In genomic region chr2:135876066-135876711, GRCh38 we compare ENCODE assay signal across 8 cellular contexts. TPM values are rescaled to one million over a fixed set of nuclear protein-coding genes. Genes with fewer than 3 reads are reported as not detected.
DNase-seq lines count a peak whose midpoint lies in the region; ATAC-seq and TF ChIP-seq lines count a peak whose summit lies in the region.

Gene MCM6 (minus strand): TSS chr2:135876443. CDS start chr2:135876365, 78 bp downstream.

- H3K27me3 ChIP-seq in ascending aorta (no peaks in the 10 kb centered on the region), rectal smooth muscle tissue (ENCODE audit: control insufficient read depth, insufficient read depth, low read length) (no peaks in the 10 kb centered on the region), aorta (ENCODE audit: control insufficient read depth in 1 of 2, insufficient read depth in 2 of 2, low read length in 1 of 2) (no peaks in the 10 kb centered on the region)

- H3K9me3 ChIP-seq in ascending aorta: no peaks in the 10 kb centered on the region
- no peaks in the 10 kb centered on the region for H3K9me3 ChIP-seq in aorta (ENCODE audit: control insufficient read depth, low read length)

- H3K27ac ChIP-seq in ascending aorta: peak within 1 kb of the TSS; percentile 87 to 91
- peak within 1 kb of the TSS; percentile 60 for H3K27ac ChIP-seq in rectal smooth muscle tissue (ENCODE audit: low read depth, low read length)
- H3K27ac ChIP-seq in aorta (ENCODE audit: low read depth in 1 of 2, low read length in 2 of 2): peak within 1 kb of the TSS in 1 of 2 donors; percentile 7

- ATAC-seq in GM18499 (IDR thresholded peaks at IDR 0.05; ENCODE audit: insufficient read depth, unreplicated experiment): peak; percentile 62
- peak; percentile 95 for ATAC-seq in HG02943 (IDR thresholded peaks at IDR 0.05; ENCODE audit: low read depth, unreplicated experiment)
- ATAC-seq in aorta (ENCODE audit: low FRiP score): peak; percentile 99

- intact Hi-C loops in T-helper 2 cell treated with Interferon-gamma antibody and Interleukin-4, amounts not matched to agents 100 ng/mL and 5 ng/mL, for 36 hours (cut with micrococcal nuclease): loop anchor here (1.0 kb wide), 8 partner anchors 56 to 958 kb away; partner anchors contain the start of genes CCNT2, DARS1, RAB3GAP1 and UBXN4
- intact Hi-C loops in ascending aorta (cut with DNase I): loop anchor here (1.0 to 10.0 kb wide), 4 partner anchors 109 to 821 kb away; partner anchors contain the start of genes DARS1, R3HDM1, RAB3GAP1 and UBXN4
- intact Hi-C loops in aorta (cut with DNase I): loop anchor here (5.0 to 10.0 kb wide), 3 partner anchors 111 to 961 kb away; partner anchors contain the start of genes CCNT2 (in 1 of the 2), DARS1 (in 1 of the 2) and UBXN4 (in 1 of the 2)

- WGBS in aorta, 2 donors: 0% methylated on average over 69 to 71 of the region's 71 CpGs

- H3K9ac ChIP-seq in rectal smooth muscle tissue (ENCODE audit: low read length): peak within 1 kb of the TSS; percentile 45

- TF ChIP-seq CTCF in ascending aorta (IDR thresholded peaks at IDR 0.05): no peak

- DNase-seq in NCI-H187 treated with DMSO at 0.1 percent for 48 hours (lab: John Stamatoyannopoulos, UW) (peak; percentile 73), ascending aorta (ENCODE audit: low spot score in 2 of 2) (peak; percentile 92 to 98), hepatic stellate cell (ENCODE audit: low spot score) (peak; percentile 98), aorta (peak; percentile 98 to 99)

- peaks cover 0 to 5% of the 10 kb centered on the region in 2 donors for H3K4me1 ChIP-seq in ascending aorta
- peaks cover 3% of the 10 kb centered on the region for H3K4me1 ChIP-seq in rectal smooth muscle tissue (ENCODE audit: control insufficient read depth, insufficient read depth, low read length)
- no peaks in the 10 kb centered on the region for H3K4me1 ChIP-seq in aorta (ENCODE audit: control insufficient read depth in 1 of 2, insufficient read depth in 2 of 2, low read length in 2 of 2)

- H3K36me3 ChIP-seq in ascending aorta (peaks cover under 1 to 4% of the 10 kb centered on the region in 2 donors), rectal smooth muscle tissue (ENCODE audit: control insufficient read depth, insufficient read depth, low read length) (no peaks in the 10 kb centered on the region), aorta (ENCODE audit: control insufficient read depth in 1 of 2, insufficient read depth in 2 of 2, low read length in 1 of 2) (peaks cover 0 to under 1% of the 10 kb centered on the region in 2 donors)

- H3K4me3 ChIP-seq in ascending aorta (peak within 1 kb of the TSS; percentile 82 to 83), rectal smooth muscle tissue (ENCODE audit: low read length) (peak within 1 kb of the TSS; percentile 62), aorta (ENCODE audit: low read length in 2 of 2) (peak within 1 kb of the TSS; percentile 51 to 70)

RNA-seq across cellular contexts. Expression of gene MCM6, which starts in this region (rescaled TPM):
- total RNA-seq in T-helper 2 cell treated with Interferon-gamma antibody and Interleukin-4, amounts not matched to agents 100 ng/mL and 5 ng/mL, for 36 hours: 141 and 144 TPM in 2 replicates
- 62.5 TPM for total RNA-seq in ascending aorta
- total RNA-seq in aorta: 10 to 100 TPM; 12.2 to 17.9 TPM
- polyA plus RNA-seq in aorta: 1 to 10 TPM; 5.0 to 6.4 TPM
